In the genomic region with DNA sequence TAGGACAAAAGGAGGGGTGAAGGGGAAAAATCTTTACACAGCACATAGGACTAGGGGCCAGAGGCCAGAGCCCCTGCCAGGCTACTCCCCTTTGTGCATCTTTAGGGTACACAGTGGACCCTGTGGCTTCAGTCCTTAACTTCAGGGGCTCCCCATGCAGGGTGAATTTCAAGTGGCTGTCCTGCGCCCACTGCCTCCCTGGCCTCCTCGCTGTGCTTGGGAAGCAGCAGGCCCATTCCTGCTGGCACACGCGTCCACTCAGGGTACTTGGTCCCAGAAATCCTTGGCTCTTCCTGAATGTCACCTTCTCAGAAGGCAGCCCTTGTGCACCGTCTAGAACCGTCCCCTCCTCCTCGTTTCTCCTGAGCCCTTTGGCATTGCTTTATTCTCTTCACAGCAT, we compare ENCODE assay signal across 35 cellular contexts.
"Had no signal": no experiment of that assay in that cellular context is flagged by ENCODE, and none has a peak within 500 bp of the region (broad histone marks: within the 10 kb centered on the region; RNA-seq: fewer than 3 reads in every experiment).

No MANE protein-coding gene starts in this region.

- H3K27me3 ChIP-seq: adrenal gland, body of pancreas, breast epithelium, cardiac muscle cell, colonic mucosa, gastroesophageal sphincter had no signal

- H3K4me1 Mint-ChIP-seq: activated CD4-positive, alpha-beta T cell treated with anti-CD3 and anti-CD28 coated beads for 36 hours; activated CD4-positive, alpha-beta T cell treated with anti-CD3 and anti-CD28 coated beads, Interleukin-2, amount 10 ng/mL, durations not matched to agents 24 days and 14 days; activated CD8-positive, alpha-beta memory T cell treated with anti-CD3 and anti-CD28 coated beads, Interleukin-2, amount 10 ng/mL, durations not matched to agents 7 days and 5 days; activated naive CD4-positive, alpha-beta T cell treated with anti-CD3 and anti-CD28 coated beads, Interleukin-2, amount 50 U/mL, for 24 hours; activated naive CD8-positive, alpha-beta T cell treated with anti-CD3 and anti-CD28 coated beads for 36 hours; activated naive CD8-positive, alpha-beta T cell treated with anti-CD3 and anti-CD28 coated beads, Interleukin-2, amount 50 U/mL, for 24 hours; T-helper 17 cell had no signal

- DNase-seq: activated CD4-positive, alpha-beta memory T cell treated with anti-CD3 and anti-CD28 coated beads for 36 hours; activated CD4-positive, alpha-beta T cell treated with anti-CD3 and anti-CD28 coated beads for 36 hours; activated CD4-positive, alpha-beta T cell treated with anti-CD3 and anti-CD28 coated beads, Interleukin-2, amount 10 ng/mL, durations not matched to agents 24 days and 14 days; activated CD4-positive, CD25-positive, alpha-beta regulatory T cell; activated CD4-positive, CD25-positive, alpha-beta regulatory T cell treated with anti-CD3 and anti-CD28 coated beads, Interleukin-2, amount 50 U/mL, for 72 hours; activated CD8-positive, alpha-beta memory T cell treated with anti-CD3 and anti-CD28 coated beads, Interleukin-2, amount 10 ng/mL, durations not matched to agents 7 days and 5 days; activated CD8-positive, alpha-beta memory T cell treated with anti-CD3 and anti-CD28 coated beads, Interleukin-2, amount 50 U/mL, for 4 hours; activated CD8-positive, alpha-beta T cell treated with anti-CD3 and anti-CD28 coated beads, Interleukin-2, amount 10 ng/mL, durations not matched to agents 7 days and 5 days; activated effector memory CD4-positive, alpha-beta T cell treated with anti-CD3 and anti-CD28 coated beads, Interleukin-2, amount 50 U/mL, for 16 hours; activated naive CD4-positive, alpha-beta T cell treated with anti-CD3 and anti-CD28 coated beads for 36 hours; activated naive CD8-positive, alpha-beta T cell treated with anti-CD3 and anti-CD28 coated beads for 36 hours; activated naive CD8-positive, alpha-beta T cell treated with anti-CD3 and anti-CD28 coated beads, Interleukin-2, amount 50 U/mL, for 24 hours; activated T-cell treated with anti-CD3 and anti-CD28 coated beads, Interleukin-2, amount 50 U/mL, for 1 hour; activated T-cell treated with anti-CD3 and anti-CD28 coated beads, Interleukin-2, amount 50 U/mL, for 48 hours; adrenal gland; aorta; body of pancreas; central memory CD4-positive, alpha-beta T cell; cerebellar nuclear complex; colonic mucosa; effector CD8-positive, alpha-beta T cell; esophagus squamous epithelium; foreskin melanocyte; T-helper 1 cell; T-helper 17 cell; T1000; WERI-Rb-1 had no signal

- H3K27me3 Mint-ChIP-seq: activated CD4-positive, alpha-beta T cell treated with anti-CD3 and anti-CD28 coated beads for 36 hours; activated CD4-positive, alpha-beta T cell treated with anti-CD3 and anti-CD28 coated beads, Interleukin-2, amount 10 ng/mL, durations not matched to agents 24 days and 14 days; activated CD8-positive, alpha-beta memory T cell treated with anti-CD3 and anti-CD28 coated beads, Interleukin-2, amount 10 ng/mL, durations not matched to agents 7 days and 5 days; T-helper 17 cell had no signal

- H3K4me3 Mint-ChIP-seq: activated CD4-positive, alpha-beta memory T cell treated with anti-CD3 and anti-CD28 coated beads for 36 hours; activated CD4-positive, alpha-beta T cell treated with anti-CD3 and anti-CD28 coated beads for 36 hours; activated CD4-positive, alpha-beta T cell treated with anti-CD3 and anti-CD28 coated beads, Interleukin-2, amount 10 ng/mL, durations not matched to agents 24 days and 14 days; activated CD8-positive, alpha-beta memory T cell treated with anti-CD3 and anti-CD28 coated beads, Interleukin-2, amount 10 ng/mL, durations not matched to agents 7 days and 5 days; activated CD8-positive, alpha-beta T cell treated with anti-CD3 and anti-CD28 coated beads, Interleukin-2, amount 10 ng/mL, durations not matched to agents 7 days and 5 days; activated naive CD4-positive, alpha-beta T cell treated with anti-CD3 and anti-CD28 coated beads for 36 hours; activated naive CD4-positive, alpha-beta T cell treated with anti-CD3 and anti-CD28 coated beads, Interleukin-2, amount 50 U/mL, for 24 hours; activated naive CD8-positive, alpha-beta T cell treated with anti-CD3 and anti-CD28 coated beads for 36 hours; activated naive CD8-positive, alpha-beta T cell treated with anti-CD3 and anti-CD28 coated beads, Interleukin-2, amount 50 U/mL, for 24 hours; activated T-helper 1 cell treated with anti-CD3 and anti-CD28 coated beads, Interleukin-12 subunit alpha, Interleukin-12 subunit beta, Interleukin-2, Interleukin-4 antibody, amounts not matched to agents 30 ng/mL and 10 ng/mL and 1 ng/mL, durations not matched to agents 14 hours and 24 hours and 36 hours; T-helper 17 cell; T-helper 2 cell treated with Interferon-gamma antibody and Interleukin-4, amounts not matched to agents 5 μg/mL and 100 μg/mL, for 36 hours had no signal

- H3K9me3 ChIP-seq: colonic mucosa had no signal

- H3K4me3 ChIP-seq: adrenal gland, body of pancreas, breast epithelium, cardiac muscle cell, colonic mucosa, esophagus squamous epithelium, gastroesophageal sphincter had no signal

- H3K4me1 ChIP-seq: adrenal gland, body of pancreas, breast epithelium, colonic mucosa, esophagus squamous epithelium, gastroesophageal sphincter had no signal

- ATAC-seq: activated CD4-positive, alpha-beta T cell treated with anti-CD3 and anti-CD28 coated beads for 36 hours; activated CD8-positive, alpha-beta memory T cell treated with anti-CD3 and anti-CD28 coated beads, Interleukin-2, amount 10 ng/mL, durations not matched to agents 7 days and 5 days; activated CD8-positive, alpha-beta T cell treated with anti-CD3 and anti-CD28 coated beads, Interleukin-2, amount 10 ng/mL, durations not matched to agents 7 days and 5 days; activated naive CD8-positive, alpha-beta T cell treated with anti-CD3 and anti-CD28 coated beads, Interleukin-2, amount 50 U/mL, for 24 hours; body of pancreas; gastroesophageal sphincter; T-helper 17 cell had no signal

- H3K27ac ChIP-seq: adrenal gland, body of pancreas, breast epithelium, cardiac muscle cell, colonic mucosa, epithelial cell of prostate, esophagus squamous epithelium, gastroesophageal sphincter, WERI-Rb-1 had no signal

- H3K36me3 ChIP-seq: adrenal gland, breast epithelium, cardiac muscle cell, colonic mucosa, esophagus squamous epithelium had no signal

- H3K27ac Mint-ChIP-seq: activated CD4-positive, alpha-beta memory T cell treated with anti-CD3 and anti-CD28 coated beads for 36 hours; activated CD4-positive, alpha-beta T cell treated with anti-CD3 and anti-CD28 coated beads for 36 hours; activated CD4-positive, alpha-beta T cell treated with anti-CD3 and anti-CD28 coated beads, Interleukin-2, amount 10 ng/mL, durations not matched to agents 24 days and 14 days; activated CD8-positive, alpha-beta memory T cell treated with anti-CD3 and anti-CD28 coated beads, Interleukin-2, amount 10 ng/mL, durations not matched to agents 7 days and 5 days; activated CD8-positive, alpha-beta T cell treated with anti-CD3 and anti-CD28 coated beads, Interleukin-2, amount 10 ng/mL, durations not matched to agents 7 days and 5 days; activated naive CD4-positive, alpha-beta T cell treated with anti-CD3 and anti-CD28 coated beads for 36 hours; activated naive CD4-positive, alpha-beta T cell treated with anti-CD3 and anti-CD28 coated beads, Interleukin-2, amount 50 U/mL, for 24 hours; activated naive CD8-positive, alpha-beta T cell treated with anti-CD3 and anti-CD28 coated beads for 36 hours; activated naive CD8-positive, alpha-beta T cell treated with anti-CD3 and anti-CD28 coated beads, Interleukin-2, amount 50 U/mL, for 24 hours; activated T-helper 1 cell treated with anti-CD3 and anti-CD28 coated beads, Interleukin-12 subunit alpha, Interleukin-12 subunit beta, Interleukin-2, Interleukin-4 antibody, amounts not matched to agents 30 ng/mL and 10 ng/mL and 1 ng/mL, durations not matched to agents 14 hours and 24 hours and 36 hours; activated T-helper 2 cell treated with anti-CD3 and anti-CD28 coated beads, Interferon-gamma antibody, Interleukin-2, Interleukin-4, amounts not matched to agents 10 μg/mL and 5 μg/mL and 100 μg/mL, durations not matched to agents 14 hours and 24 hours and 36 hours; T-helper 17 cell; T-helper 2 cell treated with Interferon-gamma antibody and Interleukin-4, amounts not matched to agents 5 μg/mL and 100 μg/mL, for 36 hours had no signal
